Comparison of ENCODE assay signal across 12 cellular contexts in genomic region chr6:138907167-138907566, GRCh38.
A peak's percentile ranks its signal among the peaks of the same experiment; 100 is the strongest.
DNase-seq lines count a peak whose midpoint lies in the region; ATAC-seq and TF ChIP-seq lines count a peak whose summit lies in the region.
"Had no signal": no experiment of that assay in that cellular context is flagged by ENCODE, and none has a peak within 500 bp of the region (broad histone marks: within the 10 kb centered on the region; RNA-seq: fewer than 3 reads in every experiment).

No MANE protein-coding gene starts in this region.

- peak overlapping the region; percentile 5 to 87 for H3K27ac Mint-ChIP-seq in stimulated activated naive CD8-positive, alpha-beta T cell treated with anti-CD3 and anti-CD28 coated beads, Interleukin-15, amount 100 ng/mL, for 72 hours
- H3K27ac Mint-ChIP-seq in activated T-helper 17 cell treated with anti-CD3 and anti-CD28 coated beads, Interleukin-2, amount 50 U/mL, for 72 hours = peak overlapping the region; percentile 46
- peak overlapping the region; percentile 32 for H3K27ac Mint-ChIP-seq in neural crest cell (ENCODE audit: unreplicated experiment)

- H3K27me3 Mint-ChIP-seq in stimulated activated naive CD8-positive, alpha-beta T cell treated with anti-CD3 and anti-CD28 coated beads, Interleukin-15, amount 100 ng/mL, for 72 hours = no peaks in the 10 kb centered on the region
- no peaks in the 10 kb centered on the region for H3K27me3 Mint-ChIP-seq in activated T-helper 17 cell treated with anti-CD3 and anti-CD28 coated beads, Interleukin-2, amount 50 U/mL, for 72 hours
- no peaks in the 10 kb centered on the region for H3K27me3 Mint-ChIP-seq in neural crest cell (ENCODE audit: low read depth)
- H3K27me3 Mint-ChIP-seq: CD4-positive, CD25-positive, alpha-beta regulatory T cell had no signal

- no peak for ATAC-seq in stimulated activated naive CD8-positive, alpha-beta T cell treated with anti-CD3 and anti-CD28 coated beads, Interleukin-15, amount 100 ng/mL, for 72 hours
- no peak for ATAC-seq in stimulated activated naive CD8-positive, alpha-beta T cell treated with anti-CD3 and anti-CD28 coated beads, Interleukin-15, Interleukin-2, amounts not matched to agents 100 U/mL and 50 U/mL, for 24 hours
- no peak for ATAC-seq in activated T-helper 17 cell treated with anti-CD3 and anti-CD28 coated beads, Interleukin-2, amount 50 U/mL, for 72 hours (replicated peaks)
- ATAC-seq in GM19328 (IDR thresholded peaks at IDR 0.05; ENCODE audit: unreplicated experiment) (no peak), HG03442 (IDR thresholded peaks at IDR 0.05; ENCODE audit: unreplicated experiment) (no peak)

- H3K9me3 Mint-ChIP-seq in stimulated activated naive CD8-positive, alpha-beta T cell treated with anti-CD3 and anti-CD28 coated beads, Interleukin-15, amount 100 ng/mL, for 72 hours = no peaks in the 10 kb centered on the region
- no peaks in the 10 kb centered on the region for H3K9me3 Mint-ChIP-seq in activated T-helper 17 cell treated with anti-CD3 and anti-CD28 coated beads, Interleukin-2, amount 50 U/mL, for 72 hours
- H3K9me3 Mint-ChIP-seq in neural crest cell = no peaks in the 10 kb centered on the region
- H3K9me3 Mint-ChIP-seq: CD4-positive, CD25-positive, alpha-beta regulatory T cell had no signal

- peaks cover 91% of the 10 kb centered on the region for H3K36me3 Mint-ChIP-seq in activated T-helper 17 cell treated with anti-CD3 and anti-CD28 coated beads, Interleukin-2, amount 50 U/mL, for 72 hours (ENCODE audit: low read depth)
- peaks cover 28% of the 10 kb centered on the region for H3K36me3 Mint-ChIP-seq in neural crest cell (ENCODE audit: low read depth)

- no peaks in the 10 kb centered on the region for H3K4me1 Mint-ChIP-seq in stimulated activated naive CD8-positive, alpha-beta T cell treated with anti-CD3 and anti-CD28 coated beads, Interleukin-15, amount 100 ng/mL, for 72 hours
- H3K4me1 Mint-ChIP-seq in activated T-helper 17 cell treated with anti-CD3 and anti-CD28 coated beads, Interleukin-2, amount 50 U/mL, for 72 hours = no peaks in the 10 kb centered on the region
- H3K4me1 Mint-ChIP-seq in neural crest cell = no peaks in the 10 kb centered on the region

- no peak for TF ChIP-seq CTCF in neural crest cell (conservative IDR thresholded peaks at IDR 0.05)

- no peak overlapping the region for H3K4me3 Mint-ChIP-seq in stimulated activated naive CD8-positive, alpha-beta T cell treated with anti-CD3 and anti-CD28 coated beads, Interleukin-15, amount 100 ng/mL, for 72 hours
- H3K4me3 Mint-ChIP-seq in activated T-helper 17 cell treated with anti-CD3 and anti-CD28 coated beads, Interleukin-2, amount 50 U/mL, for 72 hours = no peak overlapping the region
- H3K4me3 Mint-ChIP-seq in neural crest cell = no peak overlapping the region
- H3K4me3 Mint-ChIP-seq: CD4-positive, CD25-positive, alpha-beta regulatory T cell had no signal

- no peak for DNase-seq in stimulated activated naive CD8-positive, alpha-beta T cell treated with anti-CD3 and anti-CD28 coated beads, Interleukin-15, amount 100 ng/mL, for 72 hours
- DNase-seq in stimulated activated naive CD8-positive, alpha-beta T cell treated with anti-CD3 and anti-CD28 coated beads, Interleukin-15, Interleukin-2, amounts not matched to agents 100 U/mL and 50 U/mL, for 24 hours = no peak
- no peak for DNase-seq in neural crest cell (ENCODE audit: low read depth, low spot score)
- DNase-seq in activated naive CD4-positive, alpha-beta T cell treated with anti-CD3 and anti-CD28 coated beads, Interleukin-2, amount 50 U/mL, for 16 hours = no peak
- DNase-seq: ACHN; CD4-positive, CD25-positive, alpha-beta regulatory T cell; DMS53; HCEC 1CT; IMR-90 had no signal
